In genomic region chr7:77409005-77409738, GRCh38 we compare ENCODE assay signal across 1 cellular context.
A peak's percentile ranks its signal among the peaks of the same experiment; 100 is the strongest.
TF ChIP-seq lines count a peak whose summit lies in the region.

No MANE protein-coding gene starts in this region.

TF ChIP-seq in HepG2, 621 proteins besides CTCF, POLR2A, EP300 and RAD21 (continued from another document and continues in another):
- TF ChIP-seq ZNF280D (CRISPR knock-in tag; IDR thresholded peaks at IDR 0.05): no peak
- TF ChIP-seq ZNF451 (CRISPR knock-in tag; IDR thresholded peaks at IDR 0.05): no peak
- no peak for TF ChIP-seq ZNF776 (CRISPR knock-in tag; IDR thresholded peaks at IDR 0.05)
- TF ChIP-seq ZNF34 (CRISPR knock-in tag; IDR thresholded peaks at IDR 0.05; ENCODE audit: borderline replicate concordance): no peak
- no peak for TF ChIP-seq PHB2 (IDR thresholded peaks at IDR 0.05; ENCODE audit: partially characterized antibody)
- no peak for TF ChIP-seq KDM1A (CRISPR knock-in tag; IDR thresholded peaks at IDR 0.05)
- TF ChIP-seq AKNA (CRISPR knock-in tag; IDR thresholded peaks at IDR 0.05; ENCODE audit: borderline replicate concordance): no peak
- TF ChIP-seq KDM6A (CRISPR knock-in tag; IDR thresholded peaks at IDR 0.05; ENCODE audit: low read depth): no peak
- no peak for TF ChIP-seq ZSCAN31 (CRISPR knock-in tag; IDR thresholded peaks at IDR 0.05; ENCODE audit: low read depth)
- peak; percentile 35; the same call in 1 of the 2 replicates for TF ChIP-seq NCOR1 (IDR thresholded peaks at IDR 0.05; ENCODE audit: borderline replicate concordance, low read length)
- no peak for TF ChIP-seq CBX1 (IDR thresholded peaks at IDR 0.05; ENCODE audit: low read depth)
- TF ChIP-seq MAZ (IDR thresholded peaks at IDR 0.05; ENCODE audit: borderline replicate concordance, low read depth, low read length): no peak
- no peak for TF ChIP-seq MAZ (CRISPR knock-in tag; IDR thresholded peaks at IDR 0.05; ENCODE audit: low read depth)
- no peak for TF ChIP-seq ZNF782 (CRISPR knock-in tag; IDR thresholded peaks at IDR 0.05; ENCODE audit: borderline replicate concordance)
- TF ChIP-seq ZNF12 (CRISPR knock-in tag; IDR thresholded peaks at IDR 0.05): no peak
- peak; percentile 47; the same call in 1 of the 2 replicates for TF ChIP-seq ZMYM3 (CRISPR knock-in tag; IDR thresholded peaks at IDR 0.05)
- no peak for TF ChIP-seq SP1 (IDR thresholded peaks at IDR 0.05)
- TF ChIP-seq SP1 (CRISPR knock-in tag; IDR thresholded peaks at IDR 0.05): no peak
- TF ChIP-seq ONECUT2 (CRISPR knock-in tag; IDR thresholded peaks at IDR 0.05): no peak
- no peak for TF ChIP-seq ZNF709 (CRISPR knock-in tag; IDR thresholded peaks at IDR 0.05)
- TF ChIP-seq GMEB1 (CRISPR knock-in tag; IDR thresholded peaks at IDR 0.05; ENCODE audit: borderline replicate concordance): no peak
- TF ChIP-seq ATF4 (CRISPR knock-in tag; IDR thresholded peaks at IDR 0.05): no peak; a peak in 1 of 4 replicates
- no peak; the same call in 1 of the 2 replicates for TF ChIP-seq ZNF3 (CRISPR knock-in tag; IDR thresholded peaks at IDR 0.05)
- no peak for TF ChIP-seq REPIN1 (CRISPR knock-in tag; IDR thresholded peaks at IDR 0.05; ENCODE audit: borderline replicate concordance, low read depth)
- no peak for TF ChIP-seq ZNF407 (CRISPR knock-in tag; IDR thresholded peaks at IDR 0.05; ENCODE audit: not compliant biosample characterization)
- TF ChIP-seq NFYC (CRISPR knock-in tag; IDR thresholded peaks at IDR 0.05): no peak
- TF ChIP-seq ZBTB7B (CRISPR knock-in tag; IDR thresholded peaks at IDR 0.05): no peak
- TF ChIP-seq ZNF138 (CRISPR knock-in tag; IDR thresholded peaks at IDR 0.05; ENCODE audit: low read depth): no peak
- no peak for TF ChIP-seq CHD2 (IDR thresholded peaks at IDR 0.05; ENCODE audit: low read depth, low read length)
- no peak for TF ChIP-seq ERF (CRISPR knock-in tag; IDR thresholded peaks at IDR 0.05)
- no peak for TF ChIP-seq TFDP2 (CRISPR knock-in tag; IDR thresholded peaks at IDR 0.05)
- no peak for TF ChIP-seq ZNF724P (CRISPR knock-in tag; IDR thresholded peaks at IDR 0.05; ENCODE audit: borderline replicate concordance)
- TF ChIP-seq ZNF616 (CRISPR knock-in tag; IDR thresholded peaks at IDR 0.05; ENCODE audit: low read depth): no peak
- TF ChIP-seq ETV6 (CRISPR knock-in tag; conservative IDR thresholded peaks at IDR 0.05): no peak
- TF ChIP-seq HNRNPL (IDR thresholded peaks at IDR 0.05; ENCODE audit: low read depth, low read length): no peak
- TF ChIP-seq ZNF816 (CRISPR knock-in tag; IDR thresholded peaks at IDR 0.05; ENCODE audit: borderline replicate concordance): no peak
- no peak for TF ChIP-seq ZNF546 (CRISPR knock-in tag; conservative IDR thresholded peaks at IDR 0.05)
- no peak for TF ChIP-seq PHF8 (CRISPR knock-in tag; IDR thresholded peaks at IDR 0.05)
- no peak for TF ChIP-seq GPBP1L1 (CRISPR knock-in tag; IDR thresholded peaks at IDR 0.05)
